ENCODE assay signal across 13 cellular contexts in the genomic region with DNA sequence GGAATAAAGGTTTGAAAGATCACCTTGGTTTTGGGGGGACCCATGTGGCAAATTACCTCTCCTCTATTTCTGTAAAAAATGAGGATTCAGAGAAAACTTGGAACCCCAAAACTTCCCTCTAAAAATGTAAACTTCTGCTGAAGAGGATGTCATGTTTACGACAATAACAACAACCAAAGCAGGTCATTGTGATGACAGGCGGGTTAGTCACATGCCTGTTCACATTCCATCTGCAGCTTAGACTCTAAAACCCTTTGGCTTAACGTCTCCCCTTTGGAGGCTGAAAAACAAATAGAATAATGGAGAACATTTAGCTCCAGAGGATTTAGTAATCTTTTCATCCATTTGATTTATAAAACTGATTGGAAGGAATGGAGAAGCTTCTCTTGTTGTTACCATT.
DNase-seq lines count a peak whose midpoint lies in the region; ATAC-seq lines count a peak whose summit lies in the region.
"Had no signal": no experiment of that assay in that cellular context is flagged by ENCODE, and none has a peak within 500 bp of the region (broad histone marks: within the 10 kb centered on the region; RNA-seq: fewer than 3 reads in every experiment).

No MANE protein-coding gene starts in this region.

- no peak for ATAC-seq in GM18868 (IDR thresholded peaks at IDR 0.05; ENCODE audit: unreplicated experiment)
- ATAC-seq: naive thymus-derived CD8-positive, alpha-beta T cell had no signal

- peaks cover 6% of the 10 kb centered on the region for H3K9me3 ChIP-seq in mesodermal cell (ENCODE audit: control insufficient read depth, low read length)

- WGBS in mesodermal cell (ENCODE audit: insufficient coverage in 2 of 2), 2 experiments = no CpG with 5 or more reads among the region's 3 CpGs

- peak overlapping the region; percentile 57 for H3K27ac ChIP-seq in mesodermal cell (ENCODE audit: low read depth, low read length, severe bottlenecking)

- H3K4me3 ChIP-seq in mesodermal cell (ENCODE audit: extremely low read depth, insufficient read depth, low read length, poor library complexity, severe bottlenecking) = no peak overlapping the region

- no peaks in the 10 kb centered on the region for H3K36me3 ChIP-seq in mesodermal cell (ENCODE audit: control insufficient read depth, insufficient read depth, low read length)

- peak; percentile 25 for DNase-seq in A172 (ENCODE audit: low spot score)
- peak; percentile 41 for DNase-seq in NCI-H82 (lab: John Stamatoyannopoulos, UW)
- DNase-seq in dermis blood vessel endothelial cell = peak; percentile 44
- DNase-seq in UCSD-AML1 (lab: John Stamatoyannopoulos, UW; ENCODE audit: unreplicated experiment) = no peak
- no peak for DNase-seq in anterior cingulate cortex (lab: John Stamatoyannopoulos, UW)
- DNase-seq in iPS-NIHi11 (ENCODE audit: low spot score) = no peak
- DNase-seq: activated CD8-positive, alpha-beta memory T cell treated with anti-CD3 and anti-CD28 coated beads, Interleukin-2, amount 50 U/mL, for 48 hours; amniotic stem cell; DMS79; naive thymus-derived CD8-positive, alpha-beta T cell; NCI-H226 had no signal

- H3K4me1 ChIP-seq in mesodermal cell (ENCODE audit: control insufficient read depth, insufficient read depth, low read length, poor library complexity, severe bottlenecking) = peaks cover 7% of the 10 kb centered on the region

Comparison
In these comparisons a context has a peak if more than half of its experiments do, and no peak if none do; other contexts are left out.
1. DNase-seq: peak in A172 (single experiment), NCI-H82 (single experiment) and dermis blood vessel endothelial cell (single experiment); none in UCSD-AML1 (single experiment), anterior cingulate cortex (0 of 58) and iPS-NIHi11 (single experiment).